In the genomic region with DNA sequence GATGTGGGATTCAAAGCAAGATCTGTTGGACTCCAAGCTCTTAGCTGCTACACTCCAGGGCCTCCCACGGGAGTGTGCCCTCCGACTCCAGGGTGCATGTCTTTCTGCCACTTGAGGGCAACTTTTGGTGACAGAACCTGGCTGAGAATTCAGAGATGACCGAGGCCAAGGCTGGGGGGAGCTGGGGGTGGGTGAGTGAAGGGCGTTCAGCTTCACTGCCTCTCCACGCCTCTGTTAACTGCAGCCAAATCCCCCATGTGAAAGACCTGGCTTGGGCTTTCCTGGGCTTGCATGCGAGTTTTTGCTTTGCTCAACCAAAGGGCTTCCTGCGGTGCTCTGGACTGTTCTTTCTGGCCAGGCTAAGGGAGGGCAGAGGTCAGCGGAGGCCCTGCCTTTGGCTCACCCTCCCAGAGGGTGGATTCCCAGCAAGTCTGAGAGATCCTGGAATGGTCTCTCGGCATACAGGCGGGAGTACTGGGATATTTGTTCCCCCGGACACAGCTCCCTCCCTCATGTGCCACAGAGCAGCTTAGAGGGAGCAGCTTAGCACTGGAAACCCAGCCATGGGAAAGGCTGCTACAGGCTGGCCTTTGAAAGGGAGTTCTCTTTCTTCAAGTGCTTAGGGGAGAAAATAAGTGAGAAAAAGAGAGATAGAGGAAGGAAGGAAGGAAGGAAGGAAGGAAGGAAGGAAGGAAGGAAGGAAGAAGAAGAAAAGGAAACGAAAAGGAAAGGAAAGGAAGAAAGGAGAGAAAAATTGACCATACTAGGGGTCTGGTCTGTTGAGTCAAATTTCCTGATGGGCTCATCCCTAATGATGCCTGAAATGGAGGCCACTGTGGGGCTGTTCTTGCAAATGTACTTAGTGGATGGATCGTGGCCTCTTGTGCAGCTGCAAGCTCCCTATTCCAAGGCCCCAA, we compare ENCODE assay signal across 1 cellular context.
TF ChIP-seq lines count a peak whose summit lies in the region.

No MANE protein-coding gene starts in this region.

TF ChIP-seq in GM23338, 12 proteins besides CTCF, POLR2A, EP300 and RAD21 (continued from another document):
- TF ChIP-seq, protein P1, sequence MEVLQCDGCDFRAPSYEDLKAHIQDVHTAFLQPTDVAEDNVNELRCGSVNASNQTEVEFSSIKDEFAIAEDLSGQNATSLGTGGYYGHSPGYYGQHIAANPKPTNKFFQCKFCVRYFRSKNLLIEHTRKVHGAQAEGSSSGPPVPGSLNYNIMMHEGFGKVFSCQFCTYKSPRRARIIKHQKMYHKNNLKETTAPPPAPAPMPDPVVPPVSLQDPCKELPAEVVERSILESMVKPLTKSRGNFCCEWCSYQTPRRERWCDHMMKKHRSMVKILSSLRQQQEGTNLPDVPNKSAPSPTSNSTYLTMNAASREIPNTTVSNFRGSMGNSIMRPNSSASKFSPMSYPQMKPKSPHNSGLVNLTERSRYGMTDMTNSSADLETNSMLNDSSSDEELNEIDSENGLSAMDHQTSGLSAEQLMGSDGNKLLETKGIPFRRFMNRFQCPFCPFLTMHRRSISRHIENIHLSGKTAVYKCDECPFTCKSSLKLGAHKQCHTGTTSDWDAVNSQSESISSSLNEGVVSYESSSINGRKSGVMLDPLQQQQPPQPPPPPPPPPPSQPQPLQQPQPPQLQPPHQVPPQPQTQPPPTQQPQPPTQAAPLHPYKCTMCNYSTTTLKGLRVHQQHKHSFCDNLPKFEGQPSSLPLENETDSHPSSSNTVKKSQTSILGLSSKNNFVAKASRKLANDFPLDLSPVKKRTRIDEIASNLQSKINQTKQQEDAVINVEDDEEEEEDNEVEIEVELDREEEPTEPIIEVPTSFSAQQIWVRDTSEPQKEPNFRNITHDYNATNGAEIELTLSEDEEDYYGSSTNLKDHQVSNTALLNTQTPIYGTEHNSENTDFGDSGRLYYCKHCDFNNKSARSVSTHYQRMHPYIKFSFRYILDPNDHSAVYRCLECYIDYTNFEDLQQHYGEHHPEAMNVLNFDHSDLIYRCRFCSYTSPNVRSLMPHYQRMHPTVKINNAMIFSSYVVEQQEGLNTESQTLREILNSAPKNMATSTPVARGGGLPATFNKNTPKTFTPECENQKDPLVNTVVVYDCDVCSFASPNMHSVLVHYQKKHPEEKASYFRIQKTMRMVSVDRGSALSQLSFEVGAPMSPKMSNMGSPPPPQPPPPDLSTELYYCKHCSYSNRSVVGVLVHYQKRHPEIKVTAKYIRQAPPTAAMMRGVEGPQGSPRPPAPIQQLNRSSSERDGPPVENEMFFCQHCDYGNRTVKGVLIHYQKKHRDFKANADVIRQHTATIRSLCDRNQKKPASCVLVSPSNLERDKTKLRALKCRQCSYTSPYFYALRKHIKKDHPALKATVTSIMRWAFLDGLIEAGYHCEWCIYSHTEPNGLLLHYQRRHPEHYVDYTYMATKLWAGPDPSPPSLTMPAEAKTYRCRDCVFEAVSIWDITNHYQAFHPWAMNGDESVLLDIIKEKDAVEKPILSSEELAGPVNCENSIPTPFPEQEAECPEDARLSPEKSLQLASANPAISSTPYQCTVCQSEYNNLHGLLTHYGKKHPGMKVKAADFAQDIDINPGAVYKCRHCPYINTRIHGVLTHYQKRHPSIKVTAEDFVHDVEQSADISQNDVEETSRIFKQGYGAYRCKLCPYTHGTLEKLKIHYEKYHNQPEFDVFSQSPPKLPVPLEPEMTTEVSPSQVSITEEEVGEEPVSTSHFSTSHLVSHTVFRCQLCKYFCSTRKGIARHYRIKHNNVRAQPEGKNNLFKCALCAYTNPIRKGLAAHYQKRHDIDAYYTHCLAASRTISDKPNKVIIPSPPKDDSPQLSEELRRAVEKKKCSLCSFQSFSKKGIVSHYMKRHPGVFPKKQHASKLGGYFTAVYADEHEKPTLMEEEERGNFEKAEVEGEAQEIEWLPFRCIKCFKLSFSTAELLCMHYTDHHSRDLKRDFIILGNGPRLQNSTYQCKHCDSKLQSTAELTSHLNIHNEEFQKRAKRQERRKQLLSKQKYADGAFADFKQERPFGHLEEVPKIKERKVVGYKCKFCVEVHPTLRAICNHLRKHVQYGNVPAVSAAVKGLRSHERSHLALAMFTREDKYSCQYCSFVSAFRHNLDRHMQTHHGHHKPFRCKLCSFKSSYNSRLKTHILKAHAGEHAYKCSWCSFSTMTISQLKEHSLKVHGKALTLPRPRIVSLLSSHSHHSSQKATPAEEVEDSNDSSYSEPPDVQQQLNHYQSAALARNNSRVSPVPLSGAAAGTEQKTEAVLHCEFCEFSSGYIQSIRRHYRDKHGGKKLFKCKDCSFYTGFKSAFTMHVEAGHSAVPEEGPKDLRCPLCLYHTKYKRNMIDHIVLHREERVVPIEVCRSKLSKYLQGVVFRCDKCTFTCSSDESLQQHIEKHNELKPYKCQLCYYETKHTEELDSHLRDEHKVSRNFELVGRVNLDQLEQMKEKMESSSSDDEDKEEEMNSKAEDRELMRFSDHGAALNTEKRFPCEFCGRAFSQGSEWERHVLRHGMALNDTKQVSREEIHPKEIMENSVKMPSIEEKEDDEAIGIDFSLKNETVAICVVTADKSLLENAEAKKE (CRISPR knock-in tag; IDR thresholded peaks at IDR 0.05), result no peak
- TF ChIP-seq, protein P2, sequence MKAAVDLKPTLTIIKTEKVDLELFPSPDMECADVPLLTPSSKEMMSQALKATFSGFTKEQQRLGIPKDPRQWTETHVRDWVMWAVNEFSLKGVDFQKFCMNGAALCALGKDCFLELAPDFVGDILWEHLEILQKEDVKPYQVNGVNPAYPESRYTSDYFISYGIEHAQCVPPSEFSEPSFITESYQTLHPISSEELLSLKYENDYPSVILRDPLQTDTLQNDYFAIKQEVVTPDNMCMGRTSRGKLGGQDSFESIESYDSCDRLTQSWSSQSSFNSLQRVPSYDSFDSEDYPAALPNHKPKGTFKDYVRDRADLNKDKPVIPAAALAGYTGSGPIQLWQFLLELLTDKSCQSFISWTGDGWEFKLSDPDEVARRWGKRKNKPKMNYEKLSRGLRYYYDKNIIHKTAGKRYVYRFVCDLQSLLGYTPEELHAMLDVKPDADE (IDR thresholded peaks at IDR 0.05), result no peak
- no peak for TF ChIP-seq NANOG (IDR thresholded peaks at IDR 0.05; ENCODE audit: borderline replicate concordance)
- TF ChIP-seq, protein P3, sequence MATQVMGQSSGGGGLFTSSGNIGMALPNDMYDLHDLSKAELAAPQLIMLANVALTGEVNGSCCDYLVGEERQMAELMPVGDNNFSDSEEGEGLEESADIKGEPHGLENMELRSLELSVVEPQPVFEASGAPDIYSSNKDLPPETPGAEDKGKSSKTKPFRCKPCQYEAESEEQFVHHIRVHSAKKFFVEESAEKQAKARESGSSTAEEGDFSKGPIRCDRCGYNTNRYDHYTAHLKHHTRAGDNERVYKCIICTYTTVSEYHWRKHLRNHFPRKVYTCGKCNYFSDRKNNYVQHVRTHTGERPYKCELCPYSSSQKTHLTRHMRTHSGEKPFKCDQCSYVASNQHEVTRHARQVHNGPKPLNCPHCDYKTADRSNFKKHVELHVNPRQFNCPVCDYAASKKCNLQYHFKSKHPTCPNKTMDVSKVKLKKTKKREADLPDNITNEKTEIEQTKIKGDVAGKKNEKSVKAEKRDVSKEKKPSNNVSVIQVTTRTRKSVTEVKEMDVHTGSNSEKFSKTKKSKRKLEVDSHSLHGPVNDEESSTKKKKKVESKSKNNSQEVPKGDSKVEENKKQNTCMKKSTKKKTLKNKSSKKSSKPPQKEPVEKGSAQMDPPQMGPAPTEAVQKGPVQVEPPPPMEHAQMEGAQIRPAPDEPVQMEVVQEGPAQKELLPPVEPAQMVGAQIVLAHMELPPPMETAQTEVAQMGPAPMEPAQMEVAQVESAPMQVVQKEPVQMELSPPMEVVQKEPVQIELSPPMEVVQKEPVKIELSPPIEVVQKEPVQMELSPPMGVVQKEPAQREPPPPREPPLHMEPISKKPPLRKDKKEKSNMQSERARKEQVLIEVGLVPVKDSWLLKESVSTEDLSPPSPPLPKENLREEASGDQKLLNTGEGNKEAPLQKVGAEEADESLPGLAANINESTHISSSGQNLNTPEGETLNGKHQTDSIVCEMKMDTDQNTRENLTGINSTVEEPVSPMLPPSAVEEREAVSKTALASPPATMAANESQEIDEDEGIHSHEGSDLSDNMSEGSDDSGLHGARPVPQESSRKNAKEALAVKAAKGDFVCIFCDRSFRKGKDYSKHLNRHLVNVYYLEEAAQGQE (IDR thresholded peaks at IDR 0.05; ENCODE audit: unreplicated experiment), result no peak
- TF ChIP-seq CREB1 (CRISPR knock-in tag; IDR thresholded peaks at IDR 0.05; ENCODE audit: low read depth), result no peak
- no peak for TF ChIP-seq EZH2phosphoT487 (IDR thresholded peaks at IDR 0.05; ENCODE audit: unreplicated experiment)
- no peak for TF ChIP-seq POLR2AphosphoS5 (IDR thresholded peaks at IDR 0.05; ENCODE audit: low read depth)
- TF ChIP-seq JUNB (IDR thresholded peaks at IDR 0.05; ENCODE audit: unreplicated experiment), result no peak
